ENCODE assay signal across 1 cellular context in genomic region chr9:123249162-123249561, GRCh38.
TF ChIP-seq lines count a peak whose summit lies in the region.

No MANE protein-coding gene starts in this region.

TF ChIP-seq in H1, 55 proteins besides CTCF, POLR2A, EP300 and RAD21:
- TF ChIP-seq KDM1A (IDR thresholded peaks at IDR 0.05; ENCODE audit: borderline replicate concordance, low read length): peak; percentile 13; the same call in 1 of the 2 replicates
